In genomic region chr3:12960497-12960896, GRCh38 we compare ENCODE assay signal across 2 cellular contexts.
TF ChIP-seq lines count a peak whose summit lies in the region.

No MANE protein-coding gene starts in this region.

TF ChIP-seq in liver, 16 proteins besides CTCF, POLR2A, EP300 and RAD21:
- TF ChIP-seq JUND (IDR thresholded peaks at IDR 0.05): peak in 1 of 2 donors; percentile 20
- no peak for TF ChIP-seq SP1 (IDR thresholded peaks at IDR 0.05)
- no peak for TF ChIP-seq HNF4G (IDR thresholded peaks at IDR 0.05)
- no peak for TF ChIP-seq EGR1 (IDR thresholded peaks at IDR 0.05; ENCODE audit: low read depth in 2 of 2)
- TF ChIP-seq MAX (IDR thresholded peaks at IDR 0.05): no peak
- no peak for TF ChIP-seq TAF1 (conservative IDR thresholded peaks at IDR 0.05)
- TF ChIP-seq HNF4A (conservative IDR thresholded peaks at IDR 0.05): peak; percentile 62 to 76
- TF ChIP-seq ZBTB33 (IDR thresholded peaks at IDR 0.05): no peak
- no peak for TF ChIP-seq NR2F2 (IDR thresholded peaks at IDR 0.05)
- TF ChIP-seq GABPA (IDR thresholded peaks at IDR 0.05 in 1 of 2, conservative IDR thresholded peaks at IDR 0.05 in 1 of 2): no peak
- no peak for TF ChIP-seq YY1 (IDR thresholded peaks at IDR 0.05)
- no peak for TF ChIP-seq FOXA2 (IDR thresholded peaks at IDR 0.05)
- TF ChIP-seq RXRA (IDR thresholded peaks at IDR 0.05): peak in 1 of 2 donors; percentile 33
- no peak for TF ChIP-seq FOXA1 (IDR thresholded peaks at IDR 0.05)

TF ChIP-seq in HepG2, 621 proteins besides CTCF, POLR2A, EP300 and RAD21:
- no peak for TF ChIP-seq ISL2 (CRISPR knock-in tag; IDR thresholded peaks at IDR 0.05)
- TF ChIP-seq ZNF431 (CRISPR knock-in tag; IDR thresholded peaks at IDR 0.05; ENCODE audit: borderline replicate concordance, low read depth): no peak
- TF ChIP-seq ATF3 (CRISPR knock-in tag; IDR thresholded peaks at IDR 0.05): no peak
- no peak for TF ChIP-seq KLF15 (CRISPR knock-in tag; IDR thresholded peaks at IDR 0.05; ENCODE audit: borderline replicate concordance)
- TF ChIP-seq ZNF207 (IDR thresholded peaks at IDR 0.05; ENCODE audit: borderline replicate concordance): no peak
- no peak for TF ChIP-seq SETDB1 (CRISPR knock-in tag; IDR thresholded peaks at IDR 0.05; ENCODE audit: borderline replicate concordance)
- no peak for TF ChIP-seq PPARG (CRISPR knock-in tag; conservative IDR thresholded peaks at IDR 0.05)
- no peak for TF ChIP-seq THRA (CRISPR knock-in tag; IDR thresholded peaks at IDR 0.05; ENCODE audit: borderline replicate concordance)
- no peak for TF ChIP-seq SP1 (IDR thresholded peaks at IDR 0.05)
- no peak for TF ChIP-seq SP1 (CRISPR knock-in tag; IDR thresholded peaks at IDR 0.05)
- no peak for TF ChIP-seq ZNF704 (CRISPR knock-in tag; IDR thresholded peaks at IDR 0.05; ENCODE audit: borderline replicate concordance)
- TF ChIP-seq, protein P1, sequence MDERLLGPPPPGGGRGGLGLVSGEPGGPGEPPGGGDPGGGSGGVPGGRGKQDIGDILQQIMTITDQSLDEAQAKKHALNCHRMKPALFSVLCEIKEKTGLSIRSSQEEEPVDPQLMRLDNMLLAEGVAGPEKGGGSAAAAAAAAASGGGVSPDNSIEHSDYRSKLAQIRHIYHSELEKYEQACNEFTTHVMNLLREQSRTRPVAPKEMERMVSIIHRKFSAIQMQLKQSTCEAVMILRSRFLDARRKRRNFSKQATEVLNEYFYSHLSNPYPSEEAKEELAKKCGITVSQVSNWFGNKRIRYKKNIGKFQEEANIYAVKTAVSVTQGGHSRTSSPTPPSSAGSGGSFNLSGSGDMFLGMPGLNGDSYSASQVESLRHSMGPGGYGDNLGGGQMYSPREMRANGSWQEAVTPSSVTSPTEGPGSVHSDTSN (CRISPR knock-in tag; IDR thresholded peaks at IDR 0.05): no peak
- TF ChIP-seq HNF4A (CRISPR knock-in tag; IDR thresholded peaks at IDR 0.05): no peak
- TF ChIP-seq, protein P2, sequence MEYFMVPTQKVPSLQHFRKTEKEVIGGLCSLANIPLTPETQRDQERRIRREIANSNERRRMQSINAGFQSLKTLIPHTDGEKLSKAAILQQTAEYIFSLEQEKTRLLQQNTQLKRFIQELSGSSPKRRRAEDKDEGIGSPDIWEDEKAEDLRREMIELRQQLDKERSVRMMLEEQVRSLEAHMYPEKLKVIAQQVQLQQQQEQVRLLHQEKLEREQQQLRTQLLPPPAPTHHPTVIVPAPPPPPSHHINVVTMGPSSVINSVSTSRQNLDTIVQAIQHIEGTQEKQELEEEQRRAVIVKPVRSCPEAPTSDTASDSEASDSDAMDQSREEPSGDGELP (IDR thresholded peaks at IDR 0.05; ENCODE audit: borderline replicate concordance, low read depth): no peak
- no peak for TF ChIP-seq NFE2L1 (CRISPR knock-in tag; IDR thresholded peaks at IDR 0.05; ENCODE audit: borderline replicate concordance)
- no peak for TF ChIP-seq JDP2 (CRISPR knock-in tag; IDR thresholded peaks at IDR 0.05; ENCODE audit: borderline replicate concordance)
